In genomic region chr9:73565833-73566465, GRCh38 we compare ENCODE assay signal across 10 cellular contexts.
DNase-seq lines count a peak whose midpoint lies in the region; TF ChIP-seq lines count a peak whose summit lies in the region.
"Had no signal": no experiment of that assay in that cellular context is flagged by ENCODE, and none has a peak within 500 bp of the region (broad histone marks: within the 10 kb centered on the region; RNA-seq: fewer than 3 reads in every experiment).

No MANE protein-coding gene starts in this region.

- intact Hi-C loops in ascending aorta (cut with DNase I) = no loop called here

- H3K9ac ChIP-seq in NT2/D1 (ENCODE audit: insufficient read length, low read depth) = no peak overlapping the region

- TF ChIP-seq CTCF in RWPE1 (conservative IDR thresholded peaks at IDR 0.05; ENCODE audit: low read depth) = no peak
- TF ChIP-seq CTCF in ascending aorta (IDR thresholded peaks at IDR 0.05) = no peak

- CTCF ChIA-PET in RWPE1 (lab: Yijun Ruan, JAX) = interaction anchor here (0.5 to 1.7 kb wide), 11 partner anchors 9 to 365 kb away, joined by 3 to 8 read pairs (median 4); no protein-coding TSS in a partner anchor

- POLR2A ChIA-PET in RWPE1 (lab: Yijun Ruan, JAX; ENCODE audit: low non-redundant PET) = no interaction called here

- H3K9me3 ChIP-seq in NT2/D1 (ENCODE audit: insufficient read depth, low read length) (no peaks in the 10 kb centered on the region), ascending aorta (no peaks in the 10 kb centered on the region)

- H3K36me3 ChIP-seq in NT2/D1 (ENCODE audit: insufficient read depth, insufficient read length, low read length) (no peaks in the 10 kb centered on the region), ascending aorta (no peaks in the 10 kb centered on the region)

- H3K4me1 ChIP-seq in NT2/D1 (ENCODE audit: insufficient read depth, insufficient read length) (no peaks in the 10 kb centered on the region), ascending aorta (no peaks in the 10 kb centered on the region)

- H3K4me3 ChIP-seq in NT2/D1 (ENCODE audit: insufficient read length, low read depth) (no peak overlapping the region), ascending aorta (no peak overlapping the region)
- H3K4me3 ChIP-seq: SK-N-MC had no signal

- no peaks in the 10 kb centered on the region for H3K27me3 ChIP-seq in NT2/D1 (ENCODE audit: insufficient read depth, insufficient read length)
- H3K27me3 ChIP-seq in ascending aorta = no peaks in the 10 kb centered on the region

- H3K27ac ChIP-seq in RWPE1 (no peak overlapping the region), ascending aorta (no peak overlapping the region)
- H3K27ac ChIP-seq: SK-N-MC had no signal

- DNase-seq in SHP77 (lab: John Stamatoyannopoulos, UW) (peak; percentile 1), SHP77 treated with DMSO at 0.1 percent for 48 hours (lab: John Stamatoyannopoulos, UW) (no peak), NT2/D1 (ENCODE audit: low read depth, low spot score) (peak; percentile 47), globus pallidus (ENCODE audit: low spot score) (peak; percentile 70), stromal cell of bone marrow (ENCODE audit: low read depth) (peak; percentile 38), RWPE1 (ENCODE audit: low spot score) (no peak), ascending aorta (ENCODE audit: low spot score in 2 of 2) (no peak)
- DNase-seq in central memory CD4-positive, alpha-beta T cell = no peak
- DNase-seq: CD4-positive, CD25-positive, alpha-beta regulatory T cell had no signal

Comparison
In these comparisons a context has a peak if more than half of its experiments do, and no peak if none do; other contexts are left out.
1. DNase-seq: peak in SHP77 (2 of 2), NT2/D1 (single experiment), globus pallidus (single experiment) and stromal cell of bone marrow (single experiment); none in SHP77 treated with DMSO at 0.1 percent for 48 hours (single experiment), RWPE1 (single experiment), central memory CD4-positive, alpha-beta T cell (single experiment) and ascending aorta (0 of 2).